15 cellular contexts compared by ENCODE assay signal in the genomic region with DNA sequence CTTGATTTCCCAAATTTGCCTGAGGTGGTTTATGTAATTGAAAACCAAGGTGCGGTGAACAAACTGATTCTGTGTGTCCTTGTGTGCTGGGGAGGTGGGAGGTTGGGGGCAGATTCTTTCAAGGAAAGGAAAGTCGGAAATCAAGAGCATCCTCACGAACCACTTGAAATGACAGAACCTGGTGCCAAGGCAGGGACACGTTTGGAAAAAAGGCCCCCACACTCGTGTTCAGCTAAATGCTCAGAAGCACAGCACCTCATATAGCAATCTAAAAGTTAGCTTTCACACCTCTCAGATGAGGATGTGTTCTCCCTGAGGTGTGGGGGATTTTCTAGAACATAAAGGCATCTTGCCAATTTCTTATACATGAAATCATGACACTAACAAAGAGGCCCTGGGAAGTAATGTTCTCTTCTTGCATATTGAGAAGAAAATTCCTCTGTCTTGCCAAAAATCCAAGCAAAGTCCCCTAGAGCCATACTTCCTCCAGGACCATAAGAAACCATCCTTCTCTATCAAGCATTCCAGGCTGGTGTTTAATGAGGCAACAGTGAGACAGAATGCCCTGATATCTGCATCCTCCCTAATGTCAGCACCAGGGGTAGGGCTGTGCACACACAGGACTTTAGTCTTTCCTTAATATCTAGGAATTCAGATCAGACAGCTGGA.
DNase-seq lines count a peak whose midpoint lies in the region; ATAC-seq and TF ChIP-seq lines count a peak whose summit lies in the region.
"Had no signal": no experiment of that assay in that cellular context is flagged by ENCODE, and none has a peak within 500 bp of the region (broad histone marks: within the 10 kb centered on the region; RNA-seq: fewer than 3 reads in every experiment).

No MANE protein-coding gene starts in this region.

- 0% methylated on average over 5 of the region's 5 CpGs for WGBS in mammary epithelial cell (ENCODE audit: low coverage, missing lambda C conversion rate)
- 82 to 83% methylated on average over 5 of the region's 5 CpGs for WGBS in upper lobe of left lung, 2 donors

- no peaks in the 10 kb centered on the region for H4K20me1 ChIP-seq in mammary epithelial cell (ENCODE audit: insufficient read depth, low read length)

- H2AFZ ChIP-seq in mammary epithelial cell (ENCODE audit: low read depth, low read length) = no peak overlapping the region

- no peak for TF ChIP-seq EP300 in upper lobe of left lung (IDR thresholded peaks at IDR 0.05)

- no TSS peak for BruUV-seq in mammary epithelial cell (replicated peaks; lab: Mats Ljungman, UMichigan)

- in situ Hi-C loops in mammary epithelial cell (cut with MboI; ENCODE audit: low sequenced_read_pairs in 2 of 2) = no loop called here

- H3K27ac Mint-ChIP-seq in brain = peak overlapping the region in 3 of 5 experiments; percentile 18 to 79 (median 61)
- H3K27ac Mint-ChIP-seq: activated CD4-positive, alpha-beta memory T cell treated with anti-CD3 and anti-CD28 coated beads for 36 hours had no signal

- H3K27ac ChIP-seq in breast epithelium (peak overlapping the region; percentile 67 to 68), mammary epithelial cell (ENCODE audit: insufficient read depth, low read depth, low read length) (no peak overlapping the region), upper lobe of left lung (peak overlapping the region; percentile 13 to 66 (median 62))

- TF ChIP-seq CTCF in breast epithelium (IDR thresholded peaks at IDR 0.05) (no peak), mammary epithelial cell (conservative IDR thresholded peaks at IDR 0.05 in 1 of 2, IDR thresholded peaks at IDR 0.05 in 1 of 2; ENCODE audit: extremely low read depth in 1 of 2, insufficient read depth in 1 of 2, low read depth in 1 of 2, low read length in 2 of 2) (no peak), brain (conservative IDR thresholded peaks at IDR 0.05) (no peak), upper lobe of left lung (IDR thresholded peaks at IDR 0.05) (no peak)

- no peak overlapping the region for H3K4me3 Mint-ChIP-seq in brain
- H3K4me3 Mint-ChIP-seq: activated CD4-positive, alpha-beta memory T cell treated with anti-CD3 and anti-CD28 coated beads for 36 hours had no signal

- intact Hi-C loops in breast epithelium (cut with DNase I; ENCODE audit: low total_unique reads) = no loop called here
- intact Hi-C loops in mammary epithelial cell (cut with micrococcal nuclease) = no loop called here

- DNase-seq in breast epithelium (ENCODE audit: low spot score in 2 of 2) (no peak), mammary epithelial cell (no peak), middle frontal gyrus (ENCODE audit: extremely low spot score, low spot score) (peak; percentile 31), upper lobe of left lung (no peak), NCI-H2107 (lab: John Stamatoyannopoulos, UW) (no peak), DMS53 treated with DMSO at 0.1 percent for 48 hours (lab: John Stamatoyannopoulos, UW; ENCODE audit: unreplicated experiment) (no peak), SKM-1 (lab: John Stamatoyannopoulos, UW; ENCODE audit: unreplicated experiment) (no peak)
- DNase-seq: activated CD4-positive, alpha-beta memory T cell treated with anti-CD3 and anti-CD28 coated beads for 36 hours; activated naive CD4-positive, alpha-beta T cell; cerebellar nuclear complex; naive thymus-derived CD8-positive, alpha-beta T cell; NCI-H1417; NCI-H524 treated with DMSO at 0.1 percent for 48 hours; thyroid gland had no signal

- H3K4me1 ChIP-seq in breast epithelium (peaks cover 0 to 4% of the 10 kb centered on the region in 2 donors), mammary epithelial cell (ENCODE audit: insufficient read depth, low read length) (no peaks in the 10 kb centered on the region), upper lobe of left lung (peaks cover 22 to 39% (median 30%) of the 10 kb centered on the region in 4 donors)

- no peaks in the 10 kb centered on the region for H3K79me2 ChIP-seq in mammary epithelial cell (ENCODE audit: insufficient read depth, low read length)

- H3K27me3 ChIP-seq in breast epithelium (no peaks in the 10 kb centered on the region), mammary epithelial cell (ENCODE audit: insufficient read depth, low read length) (no peaks in the 10 kb centered on the region), upper lobe of left lung (no peaks in the 10 kb centered on the region)
- H3K27me3 ChIP-seq: thyroid gland had no signal

- H3K9ac ChIP-seq in mammary epithelial cell (ENCODE audit: insufficient read depth, low read length) = no peak overlapping the region

- H3K36me3 ChIP-seq in breast epithelium (no peaks in the 10 kb centered on the region), mammary epithelial cell (ENCODE audit: insufficient read depth, low read length) (no peaks in the 10 kb centered on the region), upper lobe of left lung (no peaks in the 10 kb centered on the region)
- H3K36me3 ChIP-seq: thyroid gland had no signal

- H3K9me3 Mint-ChIP-seq in brain = no peaks in the 10 kb centered on the region
- H3K9me3 Mint-ChIP-seq: activated CD4-positive, alpha-beta memory T cell treated with anti-CD3 and anti-CD28 coated beads for 36 hours; naive thymus-derived CD8-positive, alpha-beta T cell had no signal

- dilution Hi-C loops in mammary epithelial cell (cut with HindIII; ENCODE audit: low sequenced_read_pairs) = no loop called here

- no peak overlapping the region for H3K4me2 ChIP-seq in mammary epithelial cell (ENCODE audit: insufficient read depth, low read depth, low read length)

- peaks cover 49% of the 10 kb centered on the region for H3K4me1 Mint-ChIP-seq in brain

- H3K4me3 ChIP-seq in breast epithelium = no peak overlapping the region
- no peak overlapping the region for H3K4me3 ChIP-seq in mammary epithelial cell (replicated peaks in 1 of 3; ENCODE audit: insufficient read depth in 1 of 3, low read depth in 2 of 3, low read length in 3 of 3)
- no peak overlapping the region for H3K4me3 ChIP-seq in upper lobe of left lung
- H3K4me3 ChIP-seq: thyroid gland had no signal

- H3K36me3 Mint-ChIP-seq in brain = peaks cover 45% of the 10 kb centered on the region

- no peaks in the 10 kb centered on the region for H3K27me3 Mint-ChIP-seq in brain
- H3K27me3 Mint-ChIP-seq: activated CD4-positive, alpha-beta memory T cell treated with anti-CD3 and anti-CD28 coated beads for 36 hours; naive thymus-derived CD8-positive, alpha-beta T cell had no signal

- no peaks in the 10 kb centered on the region for H3K9me3 ChIP-seq in breast epithelium
- no peaks in the 10 kb centered on the region for H3K9me3 ChIP-seq in mammary epithelial cell (replicated peaks; ENCODE audit: insufficient read depth, low read length)
- no peaks in the 10 kb centered on the region for H3K9me3 ChIP-seq in upper lobe of left lung
- H3K9me3 ChIP-seq: thyroid gland had no signal

- no peak for ATAC-seq in upper lobe of left lung (ENCODE audit: low FRiP score in 2 of 2)
- ATAC-seq: naive thymus-derived CD8-positive, alpha-beta T cell had no signal

- TF ChIP-seq POLR2A in breast epithelium (IDR thresholded peaks at IDR 0.05) (no peak), upper lobe of left lung (IDR thresholded peaks at IDR 0.05) (no peak)

- CTCF ChIA-PET in mammary epithelial cell (lab: Charles Lee; ENCODE audit: low non-redundant PET) = no interaction called here
